Comparison of ENCODE assay signal across 8 cellular contexts in genomic region chr9:109974143-109974917, GRCh38.
A peak's percentile ranks its signal among the peaks of the same experiment; 100 is the strongest.
DNase-seq lines count a peak whose midpoint lies in the region; ATAC-seq lines count a peak whose summit lies in the region.

No MANE protein-coding gene starts in this region.

- ATAC-seq in HG03060 (IDR thresholded peaks at IDR 0.05; ENCODE audit: low read depth, unreplicated experiment) = peak; percentile 66

- DNase-seq in activated CD4-positive, alpha-beta T cell treated with anti-CD3 and anti-CD28 coated beads for 24 hours (ENCODE audit: low read depth in 2 of 2) = peak; percentile 26 to 33
- no peak for DNase-seq in activated CD4-positive, alpha-beta T cell treated with anti-CD3 and anti-CD28 coated beads for 1 hour
- peak; percentile 52 for DNase-seq in activated CD4-positive, CD25-positive, alpha-beta regulatory T cell treated with anti-CD3 and anti-CD28 coated beads, Interleukin-2, amount 50 U/mL, for 72 hours
- DNase-seq in renal cortical epithelial cell (ENCODE audit: low read depth) (peak; percentile 7), SKM-1 (lab: John Stamatoyannopoulos, UW; ENCODE audit: unreplicated experiment) (no peak), mesenteric fat pad (ENCODE audit: low spot score) (no peak), SW 1271 (lab: John Stamatoyannopoulos, UW) (no peak)

Comparison
In these comparisons a context has a peak if more than half of its experiments do, and no peak if none do; other contexts are left out.
1. DNase-seq: peak in activated CD4-positive, alpha-beta T cell treated with anti-CD3 and anti-CD28 coated beads for 24 hours (2 of 2), activated CD4-positive, CD25-positive, alpha-beta regulatory T cell treated with anti-CD3 and anti-CD28 coated beads, Interleukin-2, amount 50 U/mL, for 72 hours (single experiment) and renal cortical epithelial cell (single experiment); none in activated CD4-positive, alpha-beta T cell treated with anti-CD3 and anti-CD28 coated beads for 1 hour (single experiment), SKM-1 (single experiment), mesenteric fat pad (single experiment) and SW 1271 (0 of 2).